ENCODE assay signal across 32 cellular contexts in the genomic region with DNA sequence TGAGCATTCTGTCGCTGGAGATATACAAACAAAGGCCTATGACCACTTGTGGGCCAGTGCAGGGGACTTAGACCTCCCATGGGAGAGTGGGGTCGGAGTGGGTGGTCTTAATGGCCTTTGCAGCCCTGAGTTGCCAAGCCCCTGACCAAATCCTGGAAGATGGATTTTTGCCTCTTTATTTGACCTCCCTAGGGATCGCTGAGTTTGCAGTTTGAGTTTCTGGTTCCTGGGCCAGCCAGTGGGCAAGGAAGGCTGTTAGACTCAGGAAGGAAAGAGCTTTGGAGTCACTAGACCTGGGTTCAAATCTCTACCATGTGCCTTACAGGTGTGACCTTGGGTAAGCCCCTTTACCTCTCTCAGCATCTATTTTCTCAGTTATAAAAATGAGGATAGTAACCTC.
"Had no signal": no experiment of that assay in that cellular context is flagged by ENCODE, and none has a peak within 500 bp of the region (broad histone marks: within the 10 kb centered on the region; RNA-seq: fewer than 3 reads in every experiment).

No MANE protein-coding gene starts in this region.

- ATAC-seq: activated CD4-positive, alpha-beta T cell treated with anti-CD3 and anti-CD28 coated beads for 36 hours; activated T-cell treated with anti-CD3 and anti-CD28 coated beads, Interleukin-2, amount 50 U/mL, for 4 hours; activated T-helper 17 cell treated with anti-CD3 and anti-CD28 coated beads, Interleukin-2, amount 50 U/mL, for 72 hours; esophagus mucosa; heart left ventricle; T-helper 17 cell had no signal

- DNase-seq: activated CD4-positive, alpha-beta memory T cell treated with anti-CD3 and anti-CD28 coated beads, Interleukin-2, amount 10 ng/mL, durations not matched to agents 7 days and 5 days; activated CD4-positive, alpha-beta T cell treated with anti-CD3 and anti-CD28 coated beads for 36 hours; activated CD4-positive, alpha-beta T cell treated with anti-CD3 and anti-CD28 coated beads, Interleukin-2, amount 10 ng/mL, durations not matched to agents 24 days and 14 days; activated CD4-positive, CD25-positive, alpha-beta regulatory T cell; activated CD4-positive, CD25-positive, alpha-beta regulatory T cell treated with anti-CD3 and anti-CD28 coated beads, Interleukin-2, amount 50 U/mL, for 72 hours; activated CD8-positive, alpha-beta memory T cell treated with anti-CD3 and anti-CD28 coated beads for 24 hours; activated effector memory CD4-positive, alpha-beta T cell treated with Interleukin-2 at 50 U/mL for 16 hours; activated gamma-delta T cell treated with Interleukin-2 at 50 U/mL for 16 hours; activated naive CD4-positive, alpha-beta T cell treated with anti-CD3 and anti-CD28 coated beads, Interleukin-2, amount 50 U/mL, for 16 hours; activated naive CD4-positive, alpha-beta T cell treated with Interleukin-2 at 50 U/mL for 16 hours; activated T-cell treated with anti-CD3 and anti-CD28 coated beads, Interleukin-2, amount 50 U/mL, for 4 hours; amniotic stem cell; anterior cingulate cortex; brain microvascular endothelial cell; dorsolateral prefrontal cortex; effector memory CD4-positive, alpha-beta T cell; endodermal cell; foreskin fibroblast; heart left ventricle; T-helper 1 cell; T-helper 17 cell; T1000 had no signal

- H3K9me3 Mint-ChIP-seq: activated CD4-positive, alpha-beta memory T cell treated with anti-CD3 and anti-CD28 coated beads, Interleukin-2, amount 10 ng/mL, durations not matched to agents 7 days and 5 days; activated CD4-positive, alpha-beta T cell treated with anti-CD3 and anti-CD28 coated beads, Interleukin-2, amount 10 ng/mL, durations not matched to agents 24 days and 14 days; activated T-cell treated with anti-CD3 and anti-CD28 coated beads, Interleukin-2, amount 50 U/mL, for 4 hours; activated T-helper 17 cell treated with anti-CD3 and anti-CD28 coated beads, Interleukin-2, amount 50 U/mL, for 72 hours; central memory CD8-positive, alpha-beta T cell; dendritic cell treated with granulocyte-macrophage colony-stimulating factor and Interleukin-4, amounts not matched to agents 40 ng/mL and 50 ng/mL, for 4 days; endodermal cell; T-helper 2 cell treated with Interferon-gamma antibody and Interleukin-4, amounts not matched to agents 5 μg/mL and 100 μg/mL, for 36 hours had no signal

- H3K4me3 ChIP-seq: coronary artery, dorsolateral prefrontal cortex, heart left ventricle had no signal

- H3K27ac ChIP-seq: brain microvascular endothelial cell, coronary artery, dorsolateral prefrontal cortex, heart left ventricle had no signal

- H3K9me3 ChIP-seq: heart left ventricle had no signal

- H3K4me1 Mint-ChIP-seq: activated CD4-positive, alpha-beta memory T cell treated with anti-CD3 and anti-CD28 coated beads, Interleukin-2, amount 10 ng/mL, durations not matched to agents 7 days and 5 days; activated CD4-positive, alpha-beta T cell treated with anti-CD3 and anti-CD28 coated beads for 36 hours; activated CD4-positive, alpha-beta T cell treated with anti-CD3 and anti-CD28 coated beads, Interleukin-2, amount 10 ng/mL, durations not matched to agents 24 days and 14 days; central memory CD8-positive, alpha-beta T cell had no signal

- H3K27ac Mint-ChIP-seq: activated CD4-positive, alpha-beta memory T cell treated with anti-CD3 and anti-CD28 coated beads, Interleukin-2, amount 10 ng/mL, durations not matched to agents 7 days and 5 days; activated CD4-positive, alpha-beta T cell treated with anti-CD3 and anti-CD28 coated beads for 36 hours; activated CD4-positive, alpha-beta T cell treated with anti-CD3 and anti-CD28 coated beads, Interleukin-2, amount 10 ng/mL, durations not matched to agents 24 days and 14 days; activated naive CD8-positive, alpha-beta T cell; activated T-helper 17 cell treated with anti-CD3 and anti-CD28 coated beads, Interleukin-2, amount 50 U/mL, for 72 hours; dendritic cell treated with granulocyte-macrophage colony-stimulating factor and Interleukin-4, amounts not matched to agents 40 ng/mL and 50 ng/mL, for 4 days; endodermal cell; T-helper 17 cell; T-helper 2 cell treated with Interferon-gamma antibody and Interleukin-4, amounts not matched to agents 5 μg/mL and 100 μg/mL, for 36 hours had no signal

- H3K36me3 Mint-ChIP-seq: activated naive CD8-positive, alpha-beta T cell had no signal

- H3K36me3 ChIP-seq: brain microvascular endothelial cell, heart left ventricle had no signal

- H3K4me3 Mint-ChIP-seq: activated CD4-positive, alpha-beta memory T cell treated with anti-CD3 and anti-CD28 coated beads, Interleukin-2, amount 10 ng/mL, durations not matched to agents 7 days and 5 days; activated CD4-positive, alpha-beta T cell treated with anti-CD3 and anti-CD28 coated beads for 36 hours; activated CD4-positive, alpha-beta T cell treated with anti-CD3 and anti-CD28 coated beads, Interleukin-2, amount 10 ng/mL, durations not matched to agents 24 days and 14 days; activated naive CD8-positive, alpha-beta T cell; activated T-cell treated with anti-CD3 and anti-CD28 coated beads, Interleukin-2, amount 50 U/mL, for 4 hours; activated T-helper 17 cell treated with anti-CD3 and anti-CD28 coated beads, Interleukin-2, amount 50 U/mL, for 72 hours; central memory CD8-positive, alpha-beta T cell; dendritic cell treated with granulocyte-macrophage colony-stimulating factor and Interleukin-4, amounts not matched to agents 40 ng/mL and 50 ng/mL, for 4 days; endodermal cell; T-helper 17 cell; T-helper 2 cell treated with Interferon-gamma antibody and Interleukin-4, amounts not matched to agents 5 μg/mL and 100 μg/mL, for 36 hours had no signal

- FAIRE-seq: astrocyte, bronchial epithelial cell, frontal cortex had no signal
